Comparison of ENCODE assay signal across 23 cellular contexts in the genomic region with DNA sequence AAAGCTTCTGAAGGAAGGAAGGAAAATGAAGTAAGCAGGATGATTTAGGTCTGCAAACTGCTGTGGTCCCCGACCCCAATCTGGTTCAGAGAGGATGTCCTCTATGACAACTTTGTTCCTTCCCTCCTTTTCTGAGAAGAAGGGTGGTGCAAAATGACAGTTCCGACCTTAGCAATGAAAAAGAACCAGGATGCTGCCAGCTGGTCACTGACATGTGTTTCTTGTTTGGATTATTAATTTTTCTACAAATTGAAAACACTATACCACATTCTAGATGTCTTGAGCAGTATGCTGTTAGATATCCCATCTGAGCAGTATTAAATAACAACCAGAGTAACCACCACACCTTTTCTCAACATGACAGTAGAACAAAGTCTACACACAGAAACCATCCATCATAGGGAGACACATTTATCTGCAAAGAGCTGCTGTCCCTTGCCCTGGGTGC. TPM values are rescaled to one million over a fixed set of nuclear protein-coding genes. Genes with fewer than 3 reads are reported as not detected.
DNase-seq lines count a peak whose midpoint lies in the region; ATAC-seq and TF ChIP-seq lines count a peak whose summit lies in the region.
"Had no signal": no experiment of that assay in that cellular context is flagged by ENCODE, and none has a peak within 500 bp of the region (broad histone marks: within the 10 kb centered on the region; RNA-seq: fewer than 3 reads in every experiment).

No MANE protein-coding gene starts in this region.

- H3K4me3 ChIP-seq in fibroblast of lung (replicated peaks in 1 of 4; ENCODE audit: control extremely low read depth in 1 of 4, insufficient read depth in 1 of 4, low read depth in 3 of 4, low read length in 4 of 4) (no peak overlapping the region), transverse colon (no peak overlapping the region), BE2C (ENCODE audit: low read depth, low read length) (no peak overlapping the region)
- H3K4me3 ChIP-seq: breast epithelium, lower lobe of right lung, Peyer's patch had no signal

- no peaks in the 10 kb centered on the region for H3K9me3 Mint-ChIP-seq in activated T-cell treated with anti-CD3 and anti-CD28 coated beads, Interleukin-2, amount 50 U/mL, for 72 hours
- H3K9me3 Mint-ChIP-seq: dendritic cell treated with granulocyte-macrophage colony-stimulating factor and Interleukin-4, amounts not matched to agents 40 ng/mL and 50 ng/mL, for 4 days; IgD-negative memory B cell had no signal

- intact Hi-C loops in transverse colon (cut with DNase I; ENCODE audit: low total_unique reads), result no loop called here

- H3K9ac ChIP-seq in fibroblast of lung (ENCODE audit: insufficient read depth, low read length), result no peak overlapping the region
- H3K9ac ChIP-seq: parathyroid adenoma had no signal

- peaks cover 44% of the 10 kb centered on the region for H3K4me1 Mint-ChIP-seq in activated T-cell treated with anti-CD3 and anti-CD28 coated beads, Interleukin-2, amount 50 U/mL, for 72 hours (ENCODE audit: low read depth)
- peaks cover 18% of the 10 kb centered on the region for H3K4me1 Mint-ChIP-seq in T-helper 17 cell

- no peak for DNase-seq in activated T-cell treated with anti-CD3 and anti-CD28 coated beads, Interleukin-2, amount 50 U/mL, for 72 hours
- DNase-seq in activated T-cell treated with anti-CD3 and anti-CD28 coated beads, Interleukin-2, amount 50 U/mL, for 1 hour, result no peak
- DNase-seq in T-helper 17 cell, result no peak
- DNase-seq in fibroblast of lung (ENCODE audit: low read depth in 2 of 2), result no peak
- DNase-seq in transverse colon, result no peak
- no peak for DNase-seq in BE2C
- no peak for DNase-seq in AML-193 (lab: John Stamatoyannopoulos, UW)
- DNase-seq: foreskin keratinocyte; hypothalamus; islet precursor cell; lower lobe of right lung; MV-4-11; NCI-H187; NCI-H226; NCI-H82; Peyer's patch; stimulated activated CD4-positive, alpha-beta T cell treated with anti-CD3 and anti-CD28 coated beads, Interleukin-2, amount 100 ng/mL, for 24 hours had no signal

- TF ChIP-seq EP300 in transverse colon (IDR thresholded peaks at IDR 0.05; ENCODE audit: low read depth), result no peak

- H3K27ac Mint-ChIP-seq in activated T-cell treated with anti-CD3 and anti-CD28 coated beads, Interleukin-2, amount 50 U/mL, for 72 hours, result peak overlapping the region; percentile 2
- H3K27ac Mint-ChIP-seq in T-helper 17 cell, result no peak overlapping the region
- H3K27ac Mint-ChIP-seq: dendritic cell treated with granulocyte-macrophage colony-stimulating factor and Interleukin-4, amounts not matched to agents 40 ng/mL and 50 ng/mL, for 4 days; IgD-negative memory B cell had no signal

- H3K4me1 ChIP-seq in fibroblast of lung (ENCODE audit: control insufficient read depth, extremely low read depth, insufficient read depth, low read length) (peaks cover 22% of the 10 kb centered on the region), transverse colon (peaks cover 9 to 74% (median 52%) of the 10 kb centered on the region in 4 donors), BE2C (no peaks in the 10 kb centered on the region)
- H3K4me1 ChIP-seq: breast epithelium, lower lobe of right lung, parathyroid adenoma had no signal

- TF ChIP-seq CTCF in fibroblast of lung (conservative IDR thresholded peaks at IDR 0.05 in 1 of 2, IDR thresholded peaks at IDR 0.05 in 1 of 2; ENCODE audit: low read depth in 1 of 2, low read length in 2 of 2) (no peak), transverse colon (IDR thresholded peaks at IDR 0.05) (no peak), BE2C (IDR thresholded peaks at IDR 0.05; ENCODE audit: low read depth, low read length) (no peak)

- peaks cover under 1% of the 10 kb centered on the region for H3K27me3 Mint-ChIP-seq in activated T-cell treated with anti-CD3 and anti-CD28 coated beads, Interleukin-2, amount 50 U/mL, for 72 hours (ENCODE audit: low read depth)
- H3K27me3 Mint-ChIP-seq in T-helper 17 cell, result peaks cover 6% of the 10 kb centered on the region
- H3K27me3 Mint-ChIP-seq: dendritic cell treated with granulocyte-macrophage colony-stimulating factor and Interleukin-4, amounts not matched to agents 40 ng/mL and 50 ng/mL, for 4 days had no signal

- no peak overlapping the region for H3K4me2 ChIP-seq in fibroblast of lung (ENCODE audit: extremely low read depth, insufficient read depth, low read length)

- peak overlapping the region; percentile 1 for H3K27ac ChIP-seq in fibroblast of lung (ENCODE audit: insufficient read depth, low read length)
- peak overlapping the region; percentile 80 to 87 (median 80) for H3K27ac ChIP-seq in transverse colon
- H3K27ac ChIP-seq: breast epithelium, foreskin keratinocyte, HL-60, lower lobe of right lung, parathyroid adenoma had no signal

- H2AFZ ChIP-seq in fibroblast of lung (ENCODE audit: low read length), result no peak overlapping the region
- H2AFZ ChIP-seq: parathyroid adenoma had no signal

- in situ Hi-C loops in transverse colon (cut with MboI; ENCODE audit: low pct_ligation_motif_present in 1 of 4, low pct_unique_long_range_greater_than_20kb in 1 of 4, low sequenced_read_pairs in 3 of 4), result no loop called here

- WGBS in transverse colon (ENCODE audit: low coverage in 1 of 2), 2 donors, result 54 to 57% methylated on average over 2 of the region's 2 CpGs

- no peaks in the 10 kb centered on the region for H4K20me1 ChIP-seq in fibroblast of lung (ENCODE audit: control insufficient read depth, extremely low read depth, insufficient read depth, low read length)

- H3K36me3 Mint-ChIP-seq in activated T-cell treated with anti-CD3 and anti-CD28 coated beads, Interleukin-2, amount 50 U/mL, for 72 hours (ENCODE audit: insufficient read depth in 2 of 2), result no peaks in the 10 kb centered on the region
- no peaks in the 10 kb centered on the region for H3K36me3 Mint-ChIP-seq in T-helper 17 cell (ENCODE audit: low read depth)

- H3K27me3 ChIP-seq in fibroblast of lung (ENCODE audit: control insufficient read depth, insufficient read depth, low read length) (no peaks in the 10 kb centered on the region), transverse colon (no peaks in the 10 kb centered on the region), BE2C (peaks cover 3% of the 10 kb centered on the region; the same call in 1 of the 2 replicates)
- H3K27me3 ChIP-seq: breast epithelium, foreskin keratinocyte, Peyer's patch had no signal

- TF ChIP-seq POLR2A in transverse colon (IDR thresholded peaks at IDR 0.05), result no peak

- H3K9me3 ChIP-seq in T-helper 17 cell (ENCODE audit: control insufficient read depth, low read length, poor library complexity, severe bottlenecking), result no peaks in the 10 kb centered on the region
- no peaks in the 10 kb centered on the region for H3K9me3 ChIP-seq in fibroblast of lung (ENCODE audit: control insufficient read depth, insufficient read depth, low read depth, low read length)
- no peaks in the 10 kb centered on the region for H3K9me3 ChIP-seq in transverse colon
- H3K9me3 ChIP-seq in BE2C, result no peaks in the 10 kb centered on the region
- H3K9me3 ChIP-seq: breast epithelium, lower lobe of right lung, Peyer's patch had no signal

- peaks cover under 1% of the 10 kb centered on the region for H3K36me3 ChIP-seq in fibroblast of lung (ENCODE audit: control insufficient read depth, insufficient read depth, low read length)
- H3K36me3 ChIP-seq in transverse colon, result no peaks in the 10 kb centered on the region
- no peaks in the 10 kb centered on the region for H3K36me3 ChIP-seq in BE2C
- H3K36me3 ChIP-seq: breast epithelium, lower lobe of right lung, Peyer's patch had no signal

- H3K4me3 Mint-ChIP-seq in activated T-cell treated with anti-CD3 and anti-CD28 coated beads, Interleukin-2, amount 50 U/mL, for 72 hours, result peak overlapping the region; percentile 6 to 72
- peak overlapping the region; percentile 9 for H3K4me3 Mint-ChIP-seq in T-helper 17 cell
- H3K4me3 Mint-ChIP-seq: dendritic cell treated with granulocyte-macrophage colony-stimulating factor and Interleukin-4, amounts not matched to agents 40 ng/mL and 50 ng/mL, for 4 days; IgD-negative memory B cell had no signal

- peaks cover 11% of the 10 kb centered on the region for H3K79me2 ChIP-seq in fibroblast of lung (ENCODE audit: control insufficient read depth, insufficient read depth, low read length)
- H3K79me2 ChIP-seq: parathyroid adenoma had no signal

- ATAC-seq in activated T-cell treated with anti-CD3 and anti-CD28 coated beads, Interleukin-2, amount 50 U/mL, for 72 hours (replicated peaks in 1 of 2), result peak in 1 of 2 donors; percentile 41
- ATAC-seq in T-helper 17 cell (no peak), HG03135 (IDR thresholded peaks at IDR 0.05; ENCODE audit: unreplicated experiment) (no peak)
- ATAC-seq: foreskin keratinocyte, lower lobe of right lung had no signal

RNA-seq across cellular contexts. Expression of a gene that starts 27.5 kb away (rescaled TPM):
- 1 to 10 TPM; 1.2 to 2.8 TPM for total RNA-seq in activated T-cell treated with anti-CD3 and anti-CD28 coated beads, Interleukin-2, amount 50 U/mL, for 72 hours
- total RNA-seq in T-helper 17 cell (under 1 TPM; 0.31 to 0.32 TPM), fibroblast of lung (16.9 and 56.1 TPM in 2 replicates), transverse colon (10 to 100 TPM; 41.6 to 64.6 (median 53.4) TPM)
- 25.6 and 59.1 TPM in 2 replicates for polyA plus RNA-seq in fibroblast of lung
- polyA plus RNA-seq in fibroblast of lung (2012), result 23.2 and 42.4 TPM in 2 replicates
- 101 and 225 TPM in 2 replicates for polyA minus RNA-seq in fibroblast of lung (ENCODE audit: low replicate concordance)
- polyA plus RNA-seq in BE2C (2012; ENCODE audit: insufficient read depth, insufficient read length, low read depth), result not detected
- polyA plus RNA-seq: IgD-negative memory B cell had no signal
